Comparison of ENCODE assay signal across 28 cellular contexts in the genomic region with DNA sequence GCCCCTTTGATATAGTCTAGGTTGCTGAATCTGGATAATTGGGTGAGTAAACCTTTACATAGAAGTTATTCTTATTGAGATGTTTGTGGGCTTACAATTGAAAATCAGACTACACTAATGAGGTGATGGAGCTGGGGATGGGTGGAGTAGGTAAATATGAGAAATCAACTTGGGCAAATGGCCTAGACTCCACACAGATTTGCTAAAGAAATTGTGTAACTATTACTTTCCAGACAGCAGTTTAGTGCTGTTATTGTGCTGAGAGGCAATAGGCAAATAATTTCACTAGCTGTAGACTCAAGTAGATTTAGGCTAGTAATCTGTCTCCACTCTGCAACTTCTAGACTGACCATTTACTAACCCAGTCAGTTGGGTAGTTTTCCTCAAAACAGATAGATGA. TPM values are rescaled to one million over a fixed set of nuclear protein-coding genes. Genes with fewer than 3 reads are reported as not detected.
A peak's percentile ranks its signal among the peaks of the same experiment; 100 is the strongest.
DNase-seq lines count a peak whose midpoint lies in the region; ATAC-seq and TF ChIP-seq lines count a peak whose summit lies in the region.
"Had no signal": no experiment of that assay in that cellular context is flagged by ENCODE, and none has a peak within 500 bp of the region (broad histone marks: within the 10 kb centered on the region; RNA-seq: fewer than 3 reads in every experiment).

No MANE protein-coding gene starts in this region.

- H3K4me1 ChIP-seq in psoas muscle: peaks cover 6% of the 10 kb centered on the region
- H3K4me1 ChIP-seq: BE2C, foreskin keratinocyte, SJCRH30, testis had no signal

- peak overlapping the region; percentile 58 for H3K4me3 Mint-ChIP-seq in natural killer cell treated with Interleukin-12 subunit alpha and Interleukin-12 subunit beta and Interleukin-15 and Interleukin-18, amount 100 ng/mL, for 72 hours
- no peak overlapping the region for H3K4me3 Mint-ChIP-seq in natural killer cell
- H3K4me3 Mint-ChIP-seq: activated naive CD8-positive, alpha-beta T cell treated with anti-CD3 and anti-CD28 coated beads for 36 hours; H9 had no signal

- peak overlapping the region; percentile 49 to 83 for H3K27ac Mint-ChIP-seq in natural killer cell treated with Interleukin-12 subunit alpha and Interleukin-12 subunit beta and Interleukin-15 and Interleukin-18, amount 100 ng/mL, for 72 hours
- peak overlapping the region in 1 of 2 donors; percentile 40 for H3K27ac Mint-ChIP-seq in natural killer cell
- H3K27ac Mint-ChIP-seq: activated naive CD8-positive, alpha-beta T cell treated with anti-CD3 and anti-CD28 coated beads for 36 hours had no signal

- H3K27me3 ChIP-seq in psoas muscle (ENCODE audit: insufficient read depth in 3 of 3, low read length in 2 of 3): peaks cover 0 to 5% (median 0%) of the 10 kb centered on the region in 3 donors
- H3K27me3 ChIP-seq: BE2C, foreskin keratinocyte, SJCRH30, testis had no signal

- no peaks in the 10 kb centered on the region for H3K36me3 Mint-ChIP-seq in natural killer cell treated with Interleukin-12 subunit alpha and Interleukin-12 subunit beta and Interleukin-15 and Interleukin-18, amount 100 ng/mL, for 72 hours
- no peaks in the 10 kb centered on the region for H3K36me3 Mint-ChIP-seq in natural killer cell

- H3K9me3 ChIP-seq in psoas muscle: no peaks in the 10 kb centered on the region
- H3K9me3 ChIP-seq: BE2C, SJCRH30, testis had no signal

- DNase-seq in natural killer cell treated with Interleukin-12 subunit alpha and Interleukin-12 subunit beta and Interleukin-15 and Interleukin-18, amount 100 ng/mL, for 72 hours (ENCODE audit: low spot score): no peak
- DNase-seq in natural killer cell: no peak
- DNase-seq in left ventricle myocardium superior: no peak
- DNase-seq in psoas muscle: no peak
- no peak for DNase-seq in SKM-1 treated with dmso at 0.1 percent for 144 hours (lab: John Stamatoyannopoulos, UW; ENCODE audit: unreplicated experiment)
- no peak for DNase-seq in HEK293T (ENCODE audit: extremely low spot score)
- no peak for DNase-seq in GM10248 (ENCODE audit: extremely low spot score)
- DNase-seq: activated CD4-positive, alpha-beta T cell treated with anti-CD3 and anti-CD28 coated beads for 48 hours; activated effector memory CD4-positive, alpha-beta T cell treated with anti-CD3 and anti-CD28 coated beads, Interleukin-2, amount 50 U/mL, for 16 hours; activated naive CD8-positive, alpha-beta T cell treated with anti-CD3 and anti-CD28 coated beads for 36 hours; activated T-cell treated with anti-CD3 and anti-CD28 coated beads, Interleukin-2, amount 50 U/mL, for 1 hour; BE2C; effector memory CD4-positive, alpha-beta T cell; EL; foreskin keratinocyte; H9; NCI-H1048; NCI-H1694; SJCRH30; stimulated activated naive CD4-positive, alpha-beta T cell; T-helper 9 cell; testis; WERI-Rb-1 had no signal

- CTCF ChIA-PET in HEK293T (lab: Yijun Ruan, JAX) (no interaction called here), GM10248 (lab: Yijun Ruan, JAX) (interaction anchor here (1.1 kb wide), 1 partner anchor 21 kb away, joined by 3 read pairs; no protein-coding TSS in a partner anchor)

- intact Hi-C loops in natural killer cell (cut with micrococcal nuclease) (no loop called here), left ventricle myocardium superior (cut with micrococcal nuclease) (no loop called here), psoas muscle (cut with DNase I) (no loop called here)

- H3K4me1 Mint-ChIP-seq in natural killer cell treated with Interleukin-12 subunit alpha and Interleukin-12 subunit beta and Interleukin-15 and Interleukin-18, amount 100 ng/mL, for 72 hours (ENCODE audit: low read depth in 2 of 2): peaks cover 26 to 29% of the 10 kb centered on the region in 2 donors
- peaks cover 10 to 29% of the 10 kb centered on the region in 2 donors for H3K4me1 Mint-ChIP-seq in natural killer cell
- H3K4me1 Mint-ChIP-seq: activated naive CD8-positive, alpha-beta T cell treated with anti-CD3 and anti-CD28 coated beads for 36 hours had no signal

- H3K27me3 Mint-ChIP-seq in natural killer cell treated with Interleukin-12 subunit alpha and Interleukin-12 subunit beta and Interleukin-15 and Interleukin-18, amount 100 ng/mL, for 72 hours: peaks cover 0 to 3% of the 10 kb centered on the region in 2 donors
- no peaks in the 10 kb centered on the region for H3K27me3 Mint-ChIP-seq in natural killer cell (ENCODE audit: low read depth in 2 of 2)
- H3K27me3 Mint-ChIP-seq: activated naive CD8-positive, alpha-beta T cell treated with anti-CD3 and anti-CD28 coated beads for 36 hours had no signal

- TF ChIP-seq CTCF in natural killer cell (IDR thresholded peaks at IDR 0.05) (no peak), psoas muscle (IDR thresholded peaks at IDR 0.05) (no peak), GM10248 (IDR thresholded peaks at IDR 0.05; ENCODE audit: control extremely low read depth, extremely low read depth, low read depth, missing control alignments) (no peak)

- H3K4me3 ChIP-seq in psoas muscle: no peak overlapping the region
- H3K4me3 ChIP-seq: coronary artery, GM12878, K562, SJCRH30, testis had no signal

- peak overlapping the region; percentile 17 for H3K27ac ChIP-seq in psoas muscle
- H3K27ac ChIP-seq: epithelial cell of prostate, foreskin keratinocyte, SJCRH30, testis, WERI-Rb-1 had no signal

- no peaks in the 10 kb centered on the region for H3K9me3 Mint-ChIP-seq in natural killer cell treated with Interleukin-12 subunit alpha and Interleukin-12 subunit beta and Interleukin-15 and Interleukin-18, amount 100 ng/mL, for 72 hours
- H3K9me3 Mint-ChIP-seq in natural killer cell: no peaks in the 10 kb centered on the region
- H3K9me3 Mint-ChIP-seq: activated naive CD8-positive, alpha-beta T cell treated with anti-CD3 and anti-CD28 coated beads for 36 hours; H9 had no signal

- peak in 1 of 2 donors; percentile 46 for ATAC-seq in natural killer cell treated with Interleukin-12 subunit alpha and Interleukin-12 subunit beta and Interleukin-15 and Interleukin-18, amount 100 ng/mL, for 72 hours
- ATAC-seq in natural killer cell: no peak
- ATAC-seq in left ventricle myocardium superior: peak; percentile 24
- peak in 1 of 4 donors; percentile 29 for ATAC-seq in psoas muscle
- ATAC-seq in GM21526 (IDR thresholded peaks at IDR 0.05; ENCODE audit: low FRiP score, unreplicated experiment): no peak
- ATAC-seq: foreskin keratinocyte, GM12878, K562 had no signal

- no peaks in the 10 kb centered on the region for H3K36me3 ChIP-seq in psoas muscle (ENCODE audit: insufficient read depth in 1 of 2, low read depth in 1 of 2)
- H3K36me3 ChIP-seq: BE2C, SJCRH30, WERI-Rb-1 had no signal

- POLR2A ChIA-PET in HEK293T (lab: Yijun Ruan, JAX) (no interaction called here), GM10248 (lab: Yijun Ruan, JAX) (no interaction called here)

TF ChIP-seq in HEK293T, 16 proteins besides CTCF, POLR2A, EP300 and RAD21:
- TF ChIP-seq HDGF (IDR thresholded peaks at IDR 0.05; ENCODE audit: borderline replicate concordance): no peak
- TF ChIP-seq L3MBTL2 (conservative IDR thresholded peaks at IDR 0.05): no peak
- no peak for TF ChIP-seq FOXA1 (IDR thresholded peaks at IDR 0.05)
- TF ChIP-seq SP1 (IDR thresholded peaks at IDR 0.05): no peak
- no peak for TF ChIP-seq TARDBP (IDR thresholded peaks at IDR 0.05)
- TF ChIP-seq ZNF384 (IDR thresholded peaks at IDR 0.05): no peak
- TF ChIP-seq, protein P1, sequence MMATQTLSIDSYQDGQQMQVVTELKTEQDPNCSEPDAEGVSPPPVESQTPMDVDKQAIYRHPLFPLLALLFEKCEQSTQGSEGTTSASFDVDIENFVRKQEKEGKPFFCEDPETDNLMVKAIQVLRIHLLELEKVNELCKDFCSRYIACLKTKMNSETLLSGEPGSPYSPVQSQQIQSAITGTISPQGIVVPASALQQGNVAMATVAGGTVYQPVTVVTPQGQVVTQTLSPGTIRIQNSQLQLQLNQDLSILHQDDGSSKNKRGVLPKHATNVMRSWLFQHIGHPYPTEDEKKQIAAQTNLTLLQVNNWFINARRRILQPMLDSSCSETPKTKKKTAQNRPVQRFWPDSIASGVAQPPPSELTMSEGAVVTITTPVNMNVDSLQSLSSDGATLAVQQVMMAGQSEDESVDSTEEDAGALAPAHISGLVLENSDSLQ (IDR thresholded peaks at IDR 0.05): no peak
- no peak for TF ChIP-seq CTBP1 (IDR thresholded peaks at IDR 0.05; ENCODE audit: borderline replicate concordance)
- no peak for TF ChIP-seq ELF4 (IDR thresholded peaks at IDR 0.05)
- TF ChIP-seq FOXK2 (IDR thresholded peaks at IDR 0.05): no peak
- no peak for TF ChIP-seq NFRKB (IDR thresholded peaks at IDR 0.05)
- no peak for TF ChIP-seq SUZ12 (IDR thresholded peaks at IDR 0.05)
- TF ChIP-seq LEF1 (IDR thresholded peaks at IDR 0.05; ENCODE audit: borderline replicate concordance): no peak
- TF ChIP-seq ARNT (IDR thresholded peaks at IDR 0.05): no peak
- no peak for TF ChIP-seq FOXM1 (IDR thresholded peaks at IDR 0.05; ENCODE audit: borderline replicate concordance)
- no peak for TF ChIP-seq BHLHE40 (IDR thresholded peaks at IDR 0.05; ENCODE audit: borderline replicate concordance)

RNA-seq across cellular contexts. Expression of gene DIAPH2, which starts 8.3 kb away (rescaled TPM):
- total RNA-seq in natural killer cell treated with Interleukin-12 subunit alpha and Interleukin-12 subunit beta and Interleukin-15 and Interleukin-18, amount 100 ng/mL, for 72 hours: 10 to 100 TPM; 29.7 to 31.7 TPM
- 10 to 100 TPM; 17.0 to 18.2 (median 17.0) TPM for total RNA-seq in natural killer cell
- total RNA-seq in left ventricle myocardium superior: 9.8 TPM
- 10 to 100 TPM in 3 of 4 donors, 1 to 10 TPM in 1; 9.7 to 19.2 (median 16.7) TPM for total RNA-seq in psoas muscle
- polyA plus RNA-seq in psoas muscle: 10 to 100 TPM in 1 of 3 donors, 1 to 10 TPM in 2; 2.6 to 11.5 (median 6.6) TPM
